ENCODE assay signal across 14 cellular contexts in genomic region chr6:134750669-134751068, GRCh38.
A peak's percentile ranks its signal among the peaks of the same experiment; 100 is the strongest.
DNase-seq lines count a peak whose midpoint lies in the region; ATAC-seq and TF ChIP-seq lines count a peak whose summit lies in the region.
"Had no signal": no experiment of that assay in that cellular context is flagged by ENCODE, and none has a peak within 500 bp of the region (broad histone marks: within the 10 kb centered on the region; RNA-seq: fewer than 3 reads in every experiment).

No MANE protein-coding gene starts in this region.

- peak; percentile 81 for DNase-seq in AG10803 (ENCODE audit: low read depth)
- DNase-seq in HFF-Myc (ENCODE audit: extremely low read depth, low read depth), result peak; percentile 65
- DNase-seq in SHP77 treated with DMSO at 0.1 percent for 48 hours (lab: John Stamatoyannopoulos, UW), result peak; percentile 39
- DNase-seq in fibroblast of villous mesenchyme (ENCODE audit: low read depth), result peak; percentile 43
- no peak for DNase-seq in hypothalamus (lab: John Stamatoyannopoulos, UW)
- no peak for DNase-seq in GM10266 (ENCODE audit: extremely low spot score)
- no peak for DNase-seq in anterior cingulate cortex (lab: John Stamatoyannopoulos, UW)
- DNase-seq: CD4-positive, CD25-positive, alpha-beta regulatory T cell; effector CD8-positive, alpha-beta T cell; kidney glomerular epithelial cell; NCI-H526; stimulated activated CD4-positive, alpha-beta T cell treated with anti-CD3 and anti-CD28 coated beads, Interleukin-4, amount 100 ng/mL, for 24 hours had no signal

- no peak for TF ChIP-seq CTCF in AG10803 (conservative IDR thresholded peaks at IDR 0.05; ENCODE audit: low read length)
- TF ChIP-seq CTCF in HFF-Myc (IDR thresholded peaks at IDR 0.05; ENCODE audit: low read depth, low read length, missing control alignments), result no peak
- TF ChIP-seq CTCF in fibroblast of villous mesenchyme (IDR thresholded peaks at IDR 0.05; ENCODE audit: insufficient read depth, low read depth, low read length), result no peak
- no peak for TF ChIP-seq CTCF in GM10266 (IDR thresholded peaks at IDR 0.05; ENCODE audit: control insufficient read depth, insufficient read depth, low read depth, missing control alignments)

- H3K4me3 ChIP-seq in AG10803 (ENCODE audit: low read length), result no peak overlapping the region
- H3K4me3 ChIP-seq in HFF-Myc (replicated peaks; ENCODE audit: low read depth, low read length), result no peak overlapping the region
- no peak overlapping the region for H3K4me3 ChIP-seq in fibroblast of villous mesenchyme (ENCODE audit: low read depth, low read length)

- ATAC-seq in GM21619 (IDR thresholded peaks at IDR 0.05; ENCODE audit: unreplicated experiment), result no peak
- ATAC-seq: stimulated activated effector memory CD8-positive, alpha-beta T cell treated with anti-CD3 and anti-CD28 coated beads, Interleukin-12 subunit alpha, Interleukin-12 subunit beta, amount 100 ng/mL, for 72 hours had no signal

Comparison
In these comparisons a context has a peak if more than half of its experiments do, and no peak if none do; other contexts are left out.
1. DNase-seq: peak in AG10803 (single experiment), HFF-Myc (single experiment), SHP77 treated with DMSO at 0.1 percent for 48 hours (single experiment) and fibroblast of villous mesenchyme (single experiment); none in hypothalamus (0 of 51), GM10266 (single experiment) and anterior cingulate cortex (0 of 58).